ENCODE assay signal across 8 cellular contexts in genomic region chr17:82022981-82023446, GRCh38.
DNase-seq lines count a peak whose midpoint lies in the region; ATAC-seq and TF ChIP-seq lines count a peak whose summit lies in the region.

LRRC45 (plus strand) TSS chr17:82023305; CDS start chr17:82023644, 339 bp downstream.

- ATAC-seq in HG03439 (IDR thresholded peaks at IDR 0.05; ENCODE audit: unreplicated experiment): peak; percentile 83

- DNase-seq in AG09319 (ENCODE audit: extremely low read depth, low read depth) (peak; percentile 99), GM19238 (ENCODE audit: insufficient read length, low spot score) (peak; percentile 100), NCI-H510A (lab: John Stamatoyannopoulos, UW) (peak; percentile 99), cerebellar cortex (ENCODE audit: low spot score) (peak; percentile 100), inferior parietal cortex (ENCODE audit: extremely low spot score) (peak; percentile 98), smooth muscle cell of the brain vasculature (ENCODE audit: low read depth, low spot score) (peak; percentile 99)
- peak; percentile 100 for DNase-seq in activated CD4-positive, CD25-positive, alpha-beta regulatory T cell treated with anti-CD3 and anti-CD28 coated beads, Interleukin-2, amount 50 U/mL, for 72 hours

- TF ChIP-seq CTCF in AG09319 (IDR thresholded peaks at IDR 0.05; ENCODE audit: low read depth, low read length): no peak

Comparison
In these comparisons a context has a peak if more than half of its experiments do, and no peak if none do; other contexts are left out.
1. Peak in every context shown above with its lines: DNase-seq and ATAC-seq.